13 cellular contexts compared by ENCODE assay signal in the genomic region with DNA sequence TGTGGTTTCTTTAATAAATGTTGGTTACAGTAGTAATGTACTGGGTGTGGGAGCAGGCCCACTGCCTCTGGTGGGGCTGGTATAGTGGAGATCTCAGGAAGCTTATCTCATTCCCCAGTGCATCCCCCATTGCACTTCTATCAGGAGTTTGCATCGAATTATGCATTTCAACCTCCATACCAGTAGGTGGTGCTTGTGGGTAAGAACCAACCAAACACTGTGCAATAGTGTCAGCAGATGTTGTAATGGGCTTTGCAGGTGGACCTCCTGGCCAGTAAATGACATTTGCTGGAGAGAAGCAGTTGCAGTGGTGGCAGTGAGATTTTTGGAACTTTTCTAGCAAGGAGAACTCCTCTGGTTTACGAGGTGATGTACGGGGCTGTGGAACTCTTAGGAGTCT.
DNase-seq lines count a peak whose midpoint lies in the region; ATAC-seq and TF ChIP-seq lines count a peak whose summit lies in the region.
"Had no signal": no experiment of that assay in that cellular context is flagged by ENCODE, and none has a peak within 500 bp of the region (broad histone marks: within the 10 kb centered on the region; RNA-seq: fewer than 3 reads in every experiment).

No MANE protein-coding gene starts in this region.

- DNase-seq in DMS53 (lab: John Stamatoyannopoulos, UW) (peak; percentile 53), SW480 (ENCODE audit: low spot score) (peak; percentile 0), Calu3 (no peak)
- DNase-seq in activated naive CD8-positive, alpha-beta T cell treated with anti-CD3 and anti-CD28 coated beads for 36 hours: no peak
- DNase-seq in activated naive CD4-positive, alpha-beta T cell (lab: John Stamatoyannopoulos, UW): no peak
- no peak for DNase-seq in stimulated activated CD4-positive, alpha-beta T cell treated with anti-CD3 and anti-CD28 coated beads, Interleukin-15, amount 100 ng/mL, for 24 hours
- DNase-seq: activated CD4-positive, CD25-positive, alpha-beta regulatory T cell treated with anti-CD3 and anti-CD28 coated beads, Interleukin-2, amount 50 U/mL, for 72 hours; midbrain; NCI-H2029 treated with DMSO at 0.1 percent for 48 hours; right cardiac atrium had no signal

- no TSS peak for BruUV-seq in Calu3 (replicated peaks; lab: Mats Ljungman, UMichigan)

- intact Hi-C loops in Calu3 (cut with micrococcal nuclease; ENCODE audit: unreplicated experiment): no loop called here

- no peak overlapping the region for H3K4me3 Mint-ChIP-seq in activated naive CD8-positive, alpha-beta T cell treated with anti-CD3 and anti-CD28 coated beads for 36 hours
- H3K4me3 Mint-ChIP-seq in Calu3 (ENCODE audit: low read depth, unreplicated experiment): no peak overlapping the region

- H3K27ac Mint-ChIP-seq in activated naive CD8-positive, alpha-beta T cell treated with anti-CD3 and anti-CD28 coated beads for 36 hours: no peak overlapping the region
- H3K27ac Mint-ChIP-seq in Calu3 (ENCODE audit: unreplicated experiment): no peak overlapping the region

- no peaks in the 10 kb centered on the region for H3K9me3 Mint-ChIP-seq in activated naive CD8-positive, alpha-beta T cell treated with anti-CD3 and anti-CD28 coated beads for 36 hours
- peaks cover 3% of the 10 kb centered on the region for H3K9me3 Mint-ChIP-seq in Calu3 (ENCODE audit: low read depth, unreplicated experiment)

- no peaks in the 10 kb centered on the region for H3K36me3 Mint-ChIP-seq in activated naive CD8-positive, alpha-beta T cell treated with anti-CD3 and anti-CD28 coated beads for 36 hours
- H3K36me3 Mint-ChIP-seq in Calu3 (ENCODE audit: insufficient read depth, unreplicated experiment): no peaks in the 10 kb centered on the region

- TF ChIP-seq CTCF in Calu3 (IDR thresholded peaks at IDR 0.05; ENCODE audit: unreplicated experiment): no peak

- no peaks in the 10 kb centered on the region for H3K27me3 Mint-ChIP-seq in activated naive CD8-positive, alpha-beta T cell treated with anti-CD3 and anti-CD28 coated beads for 36 hours
- H3K27me3 Mint-ChIP-seq in Calu3 (ENCODE audit: unreplicated experiment): no peaks in the 10 kb centered on the region

- peak; percentile 85 for ATAC-seq in GM18861 (IDR thresholded peaks at IDR 0.05; ENCODE audit: unreplicated experiment)
- peak; percentile 54 for ATAC-seq in HG03103 (IDR thresholded peaks at IDR 0.05; ENCODE audit: low read depth, unreplicated experiment)
- ATAC-seq: HCT116, right cardiac atrium had no signal

- CTCF ChIA-PET in Calu3 (lab: Charles Lee): no interaction called here

- H3K4me1 Mint-ChIP-seq in activated naive CD8-positive, alpha-beta T cell treated with anti-CD3 and anti-CD28 coated beads for 36 hours: no peaks in the 10 kb centered on the region
- no peaks in the 10 kb centered on the region for H3K4me1 Mint-ChIP-seq in Calu3 (ENCODE audit: low read depth, unreplicated experiment)

Comparison
In these comparisons a context has a peak if more than half of its experiments do, and no peak if none do; other contexts are left out.
1. DNase-seq: peak in DMS53 (single experiment) and SW480 (single experiment); none in activated naive CD8-positive, alpha-beta T cell treated with anti-CD3 and anti-CD28 coated beads for 36 hours (single experiment), activated naive CD4-positive, alpha-beta T cell (0 of 4), Calu3 (single experiment) and stimulated activated CD4-positive, alpha-beta T cell treated with anti-CD3 and anti-CD28 coated beads, Interleukin-15, amount 100 ng/mL, for 24 hours (single experiment).